ENCODE assay signal across 34 cellular contexts in the genomic region with DNA sequence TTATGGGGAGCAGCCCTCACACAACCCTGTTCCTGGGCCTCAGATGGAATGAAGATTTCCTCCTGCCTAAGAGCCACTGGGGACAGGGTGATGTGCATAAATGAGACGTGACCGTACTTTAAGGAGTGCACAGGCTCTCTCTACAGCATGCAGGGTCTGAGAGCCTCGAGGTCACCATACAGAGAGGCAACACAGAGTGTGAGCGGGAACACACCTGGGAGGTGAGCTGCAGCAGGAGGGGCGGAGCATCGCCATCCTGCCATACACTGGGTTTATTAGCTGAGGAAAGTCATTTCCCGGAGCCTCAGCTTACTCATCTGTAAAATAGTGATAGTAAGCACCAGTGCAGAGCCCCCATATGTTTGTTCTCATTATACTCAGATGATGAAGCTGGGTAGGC.
A peak's percentile ranks its signal among the peaks of the same experiment; 100 is the strongest.
DNase-seq lines count a peak whose midpoint lies in the region; ATAC-seq, FAIRE-seq and TF ChIP-seq lines count a peak whose summit lies in the region.
"Had no signal": no experiment of that assay in that cellular context is flagged by ENCODE, and none has a peak within 500 bp of the region (broad histone marks: within the 10 kb centered on the region; RNA-seq: fewer than 3 reads in every experiment).

No MANE protein-coding gene starts in this region.

- H3K18ac ChIP-seq in H1 (ENCODE audit: extremely low read depth, low read length) (no peak overlapping the region), neuronal stem cell (ENCODE audit: low read length) (no peak overlapping the region)

- TF ChIP-seq EP300 in H1 (IDR thresholded peaks at IDR 0.05; ENCODE audit: borderline replicate concordance in 1 of 2, low read depth in 2 of 2, low read length in 2 of 2): no peak
- TF ChIP-seq EP300 in gastroesophageal sphincter (IDR thresholded peaks at IDR 0.05): no peak

- no peak overlapping the region for H2AFZ ChIP-seq in H1 (ENCODE audit: low read length)
- no peak overlapping the region for H2AFZ ChIP-seq in neuronal stem cell (ENCODE audit: low read length)

- H3K36me3 Mint-ChIP-seq in endothelial cell (ENCODE audit: low read depth, unreplicated experiment): no peaks in the 10 kb centered on the region
- H3K36me3 Mint-ChIP-seq in effector memory CD8-positive, alpha-beta T cell (ENCODE audit: insufficient read depth): no peaks in the 10 kb centered on the region
- H3K36me3 Mint-ChIP-seq: CD14-positive monocyte; CD4-positive, alpha-beta memory T cell; CD4-positive, CD25-positive, alpha-beta regulatory T cell; CD8-positive, alpha-beta memory T cell; CD8-positive, alpha-beta T cell had no signal

- CTCF ChIA-PET in H1 (lab: Charles Lee; ENCODE audit: partially characterized antibody): interaction anchor here (1.0 kb wide), 1 partner anchor 37 kb away, joined by 3 read pairs; no protein-coding TSS in a partner anchor

- H3K4me3 Mint-ChIP-seq in endothelial cell (ENCODE audit: unreplicated experiment): no peak overlapping the region
- H3K4me3 Mint-ChIP-seq in effector memory CD8-positive, alpha-beta T cell: no peak overlapping the region
- H3K4me3 Mint-ChIP-seq: B cell; CD14-positive monocyte; CD4-positive, alpha-beta memory T cell; CD4-positive, alpha-beta T cell; CD4-positive, CD25-positive, alpha-beta regulatory T cell; CD8-positive, alpha-beta memory T cell; CD8-positive, alpha-beta T cell had no signal

- no peak overlapping the region for H3K4me2 ChIP-seq in H1 (ENCODE audit: insufficient read depth in 1 of 2, low read depth in 2 of 2, low read length in 2 of 2)
- H3K4me2 ChIP-seq in neuronal stem cell (ENCODE audit: insufficient read depth, low read length, poor library complexity, severe bottlenecking): no peak overlapping the region
- H3K4me2 ChIP-seq: A549; BLaER1; BLaER1 treated with 17β-estradiol and CSF1 and Interleukin-3, amounts not matched to agents 10 nM and 100 nM had no signal

- no peak for FAIRE-seq in H1 (lab: Jason Lieb, UNC)
- FAIRE-seq: A204.1, A549, D721Med had no signal

- no peak overlapping the region for H2BK15ac ChIP-seq in H1 (ENCODE audit: low read length)
- H2BK15ac ChIP-seq in neuronal stem cell (ENCODE audit: low read length): no peak overlapping the region

- H3K27ac ChIP-seq in H1 (ENCODE audit: low read depth, low read length) (no peak overlapping the region), neuronal stem cell (replicated peaks; ENCODE audit: low read length) (no peak overlapping the region), gastroesophageal sphincter (no peak overlapping the region)
- H3K27ac ChIP-seq: 22Rv1; A549; BLaER1; BLaER1 treated with 17β-estradiol and CSF1 and Interleukin-3, amounts not matched to agents 10 nM and 100 nM; C4-2B had no signal

- peak; percentile 51 for ATAC-seq in left colon
- no peak for ATAC-seq in gastroesophageal sphincter
- ATAC-seq in effector memory CD8-positive, alpha-beta T cell (replicated peaks): no peak
- ATAC-seq: A549; CD8-positive, alpha-beta T cell had no signal

- H3K4ac ChIP-seq in H1 (replicated peaks; ENCODE audit: insufficient read length, low read depth, low read length): no peak overlapping the region
- no peak overlapping the region for H3K4ac ChIP-seq in neuronal stem cell (ENCODE audit: low read length)

- H3K9me3 ChIP-seq in H1 (ENCODE audit: insufficient read depth in 2 of 2, low read depth in 1 of 2, low read length in 1 of 2) (no peaks in the 10 kb centered on the region), neuronal stem cell (replicated peaks in 1 of 2; ENCODE audit: control insufficient read depth in 2 of 2, insufficient read depth in 1 of 2, low read depth in 1 of 2, low read length in 2 of 2) (peaks cover 0 to 2% of the 10 kb centered on the region in 2 donors), gastroesophageal sphincter (no peaks in the 10 kb centered on the region)
- H3K9me3 ChIP-seq: A549; BE2C; BLaER1; BLaER1 treated with 17β-estradiol and CSF1 and Interleukin-3, amounts not matched to agents 10 nM and 100 nM; Caco-2 had no signal

- H3K79me1 ChIP-seq in H1 (ENCODE audit: low read depth, low read length) (no peaks in the 10 kb centered on the region), neuronal stem cell (ENCODE audit: low read depth, low read length) (no peaks in the 10 kb centered on the region)

- H2AK5ac ChIP-seq in H1 (ENCODE audit: low read depth, low read length): no peak overlapping the region
- H2AK5ac ChIP-seq in neuronal stem cell (ENCODE audit: low read depth, low read length): no peak overlapping the region

- H4K20me1 ChIP-seq in H1 (replicated peaks in 1 of 2; ENCODE audit: control insufficient read depth in 1 of 2, insufficient read depth in 2 of 2, low read length in 2 of 2): no peaks in the 10 kb centered on the region
- H4K20me1 ChIP-seq: BLaER1; BLaER1 treated with 17β-estradiol and CSF1 and Interleukin-3, amounts not matched to agents 10 nM and 100 nM had no signal

- no peaks in the 10 kb centered on the region for H3K9me3 Mint-ChIP-seq in endothelial cell (ENCODE audit: unreplicated experiment)
- peaks cover 4 to 7% of the 10 kb centered on the region in 2 donors for H3K9me3 Mint-ChIP-seq in effector memory CD8-positive, alpha-beta T cell
- H3K9me3 Mint-ChIP-seq: CD4-positive, alpha-beta T cell had no signal

- H3K4me1 ChIP-seq in H1 (replicated peaks in 1 of 4; ENCODE audit: control insufficient read depth in 3 of 4, insufficient read depth in 4 of 4, low read length in 3 of 4): no peaks in the 10 kb centered on the region
- H3K4me1 ChIP-seq in neuronal stem cell (ENCODE audit: control insufficient read depth in 2 of 2, insufficient read depth in 1 of 2, low read depth in 1 of 2, low read length in 2 of 2): no peaks in the 10 kb centered on the region
- H3K4me1 ChIP-seq in gastroesophageal sphincter: no peaks in the 10 kb centered on the region
- H3K4me1 ChIP-seq: A549, BE2C, BLaER1, Caco-2 had no signal

- no peaks in the 10 kb centered on the region for H3K4me1 Mint-ChIP-seq in endothelial cell (ENCODE audit: unreplicated experiment)
- no peaks in the 10 kb centered on the region for H3K4me1 Mint-ChIP-seq in effector memory CD8-positive, alpha-beta T cell (ENCODE audit: low read depth in 2 of 2)
- H3K4me1 Mint-ChIP-seq: B cell; CD14-positive monocyte; CD4-positive, alpha-beta memory T cell; CD4-positive, CD25-positive, alpha-beta regulatory T cell; CD8-positive, alpha-beta memory T cell had no signal

- intact Hi-C loops in left colon (cut with DNase I, micrococcal nuclease): no loop called here

- H2BK12ac ChIP-seq in H1 (ENCODE audit: low read depth, low read length): no peak overlapping the region
- H2BK12ac ChIP-seq in neuronal stem cell (ENCODE audit: low read length): peak overlapping the region; percentile 33

- POLR2A ChIA-PET in H1 (lab: Charles Lee; ENCODE audit: partially characterized antibody): no interaction called here

- no peaks in the 10 kb centered on the region for H3K79me2 ChIP-seq in H1 (ENCODE audit: control insufficient read depth in 1 of 2, insufficient read depth in 2 of 2, low read length in 2 of 2)

- no peak overlapping the region for H3K23ac ChIP-seq in H1 (ENCODE audit: insufficient read length)
- H3K23ac ChIP-seq in neuronal stem cell (ENCODE audit: low read depth, low read length, poor library complexity): no peak overlapping the region

- no peak overlapping the region for H4K8ac ChIP-seq in H1 (ENCODE audit: extremely low read depth, insufficient read depth, low read length)
- H4K8ac ChIP-seq in neuronal stem cell (ENCODE audit: low read depth, low read length): no peak overlapping the region

- no peak for DNase-seq in H1 (ENCODE audit: low read depth in 1 of 2, low spot score in 2 of 2)
- no peak for DNase-seq in left colon
- no peak for DNase-seq in neuronal stem cell (ENCODE audit: low spot score)
- no peak for DNase-seq in endothelial cell (ENCODE audit: low spot score)
- no peak for DNase-seq in effector memory CD8-positive, alpha-beta T cell
- DNase-seq: 8988T; ACHN; AML-193; BE2C; C1 segment of cervical spinal cord; Caco-2; Calu3; CD4-positive, alpha-beta memory T cell; CD4-positive, alpha-beta T cell; CD4-positive, CD25-positive, alpha-beta regulatory T cell; CD8-positive, alpha-beta memory T cell; CD8-positive, alpha-beta T cell; COR-L47; DMS 273 treated with DMSO at 0.1 percent for 48 hours; DMS153; DMS53; DMS79; DMS79 treated with DMSO at 0.1 percent for 48 hours; DND-41 had no signal

- no peak overlapping the region for H3K9ac ChIP-seq in H1 (replicated peaks in 1 of 4; ENCODE audit: extremely low read depth in 1 of 4, low read depth in 3 of 4, low read length in 3 of 4)
- H3K9ac ChIP-seq in neuronal stem cell (ENCODE audit: low read depth, low read length, poor library complexity): no peak overlapping the region
- H3K9ac ChIP-seq: BLaER1; BLaER1 treated with 17β-estradiol and CSF1 and Interleukin-3, amounts not matched to agents 10 nM and 100 nM had no signal

- no peak for TF ChIP-seq CTCF in H1 (IDR thresholded peaks at IDR 0.05; ENCODE audit: control extremely low read depth in 1 of 3, insufficient read depth in 1 of 3, low read depth in 1 of 3, low read length in 3 of 3)
- TF ChIP-seq CTCF in gastroesophageal sphincter (IDR thresholded peaks at IDR 0.05): no peak
- TF ChIP-seq CTCF in endothelial cell (IDR thresholded peaks at IDR 0.05; ENCODE audit: unreplicated experiment): no peak

- H3K23me2 ChIP-seq in H1 (ENCODE audit: low read depth, low read length): no peaks in the 10 kb centered on the region; the same call in 1 of the 2 replicates

- peaks cover 2% of the 10 kb centered on the region for H3K27me3 Mint-ChIP-seq in endothelial cell (ENCODE audit: unreplicated experiment)
- H3K27me3 Mint-ChIP-seq in effector memory CD8-positive, alpha-beta T cell: peaks cover 7 to 8% of the 10 kb centered on the region in 2 donors
- H3K27me3 Mint-ChIP-seq: B cell; CD4-positive, alpha-beta memory T cell; CD4-positive, CD25-positive, alpha-beta regulatory T cell had no signal

- H3K14ac ChIP-seq in H1 (ENCODE audit: insufficient read length): no peak overlapping the region
- no peak overlapping the region for H3K14ac ChIP-seq in neuronal stem cell (ENCODE audit: low read length)

- H2BK20ac ChIP-seq in H1 (ENCODE audit: low read length): no peak overlapping the region

- no peak overlapping the region for H4K91ac ChIP-seq in H1 (replicated peaks; ENCODE audit: insufficient read length, low read length)
- peak overlapping the region; percentile 50 for H4K91ac ChIP-seq in neuronal stem cell (ENCODE audit: low read depth, low read length, poor library complexity)

- H4K5ac ChIP-seq in H1 (ENCODE audit: insufficient read length, low read depth, low read length): no peak overlapping the region

- WGBS in H1 (ENCODE audit: extremely low coverage in 1 of 2, insufficient coverage in 1 of 2, insufficient read length in 1 of 2, insufficient replicate concordance in 2 of 2, low coverage in 1 of 2, low lambda C conversion rate in 2 of 2, missing lambda C conversion rate in 1 of 2), 2 experiments: 84% methylated on average over 7 of the region's 7 CpGs; no CpG with 5 or more reads in 1 of the 2 experiments
- WGBS in neuronal stem cell (ENCODE audit: extremely low coverage in 2 of 2, insufficient read length in 2 of 2, insufficient replicate concordance in 1 of 2), 2 donors: no CpG with 5 or more reads among the region's 7 CpGs
- 68 to 90% methylated on average over 2 to 5 of the region's 7 CpGs for WGBS in gastroesophageal sphincter (ENCODE audit: low coverage in 1 of 2), 2 donors

- TF ChIP-seq POLR2A in H1 (IDR thresholded peaks at IDR 0.05; ENCODE audit: control extremely low read depth in 1 of 2, low read depth in 2 of 2, low read length in 2 of 2): no peak
- TF ChIP-seq POLR2A in gastroesophageal sphincter (IDR thresholded peaks at IDR 0.05): no peak

- H2BK5ac ChIP-seq in H1 (ENCODE audit: low read depth, low read length) (no peak overlapping the region), neuronal stem cell (ENCODE audit: low read length) (no peak overlapping the region)

- no peaks in the 10 kb centered on the region for H3K36me3 ChIP-seq in H1 (ENCODE audit: control insufficient read depth in 2 of 4, insufficient read depth in 4 of 4, low read length in 3 of 4)
- H3K36me3 ChIP-seq in neuronal stem cell (replicated peaks in 1 of 2; ENCODE audit: control insufficient read depth in 2 of 2, insufficient read depth in 2 of 2, low read length in 2 of 2): no peaks in the 10 kb centered on the region
- H3K36me3 ChIP-seq in gastroesophageal sphincter: no peaks in the 10 kb centered on the region
- H3K36me3 ChIP-seq: BE2C; BLaER1; BLaER1 treated with 17β-estradiol and CSF1 and Interleukin-3, amounts not matched to agents 10 nM and 100 nM had no signal

- H3K27me3 ChIP-seq in H1 (replicated peaks in 1 of 4; ENCODE audit: control insufficient read depth in 3 of 4, extremely low read depth in 1 of 4, insufficient read depth in 3 of 4, low read length in 3 of 4): no peaks in the 10 kb centered on the region
- no peaks in the 10 kb centered on the region for H3K27me3 ChIP-seq in neuronal stem cell (ENCODE audit: control insufficient read depth in 3 of 3, insufficient read depth in 3 of 3, low read depth in 1 of 3, low read length in 3 of 3)
- no peaks in the 10 kb centered on the region for H3K27me3 ChIP-seq in gastroesophageal sphincter
- H3K27me3 ChIP-seq: BE2C; BLaER1; BLaER1 treated with 17β-estradiol and CSF1 and Interleukin-3, amounts not matched to agents 10 nM and 100 nM had no signal

- H3K27ac Mint-ChIP-seq in endothelial cell (ENCODE audit: unreplicated experiment): no peak overlapping the region
- no peak overlapping the region for H3K27ac Mint-ChIP-seq in effector memory CD8-positive, alpha-beta T cell
- H3K27ac Mint-ChIP-seq: B cell; CD14-positive monocyte; CD4-positive, alpha-beta memory T cell; CD4-positive, alpha-beta T cell; CD4-positive, CD25-positive, alpha-beta regulatory T cell; CD8-positive, alpha-beta memory T cell; CD8-positive, alpha-beta T cell had no signal

- no peak overlapping the region for H3K56ac ChIP-seq in H1 (replicated peaks; ENCODE audit: insufficient read length, low read depth, low read length)

- H2BK120ac ChIP-seq in H1 (replicated peaks; ENCODE audit: low read depth, low read length) (no peak overlapping the region), neuronal stem cell (ENCODE audit: low read depth, low read length) (no peak overlapping the region)

- H3K4me3 ChIP-seq in H1 (ENCODE audit: extremely low read depth in 1 of 4, insufficient read depth in 2 of 4, low read depth in 3 of 4, low read length in 4 of 4): no peak overlapping the region
- H3K4me3 ChIP-seq in neuronal stem cell (ENCODE audit: low read length in 2 of 2): no peak overlapping the region
- H3K4me3 ChIP-seq in gastroesophageal sphincter: no peak overlapping the region
- H3K4me3 ChIP-seq: A549; BLaER1; BLaER1 treated with 17β-estradiol and CSF1 and Interleukin-3, amounts not matched to agents 10 nM and 100 nM had no signal

- TF ChIP-seq RAD21 in H1 (IDR thresholded peaks at IDR 0.05 in 1 of 2, conservative IDR thresholded peaks at IDR 0.05 in 1 of 2; ENCODE audit: low read depth in 2 of 2, low read length in 2 of 2): no peak
